In the genomic region with DNA sequence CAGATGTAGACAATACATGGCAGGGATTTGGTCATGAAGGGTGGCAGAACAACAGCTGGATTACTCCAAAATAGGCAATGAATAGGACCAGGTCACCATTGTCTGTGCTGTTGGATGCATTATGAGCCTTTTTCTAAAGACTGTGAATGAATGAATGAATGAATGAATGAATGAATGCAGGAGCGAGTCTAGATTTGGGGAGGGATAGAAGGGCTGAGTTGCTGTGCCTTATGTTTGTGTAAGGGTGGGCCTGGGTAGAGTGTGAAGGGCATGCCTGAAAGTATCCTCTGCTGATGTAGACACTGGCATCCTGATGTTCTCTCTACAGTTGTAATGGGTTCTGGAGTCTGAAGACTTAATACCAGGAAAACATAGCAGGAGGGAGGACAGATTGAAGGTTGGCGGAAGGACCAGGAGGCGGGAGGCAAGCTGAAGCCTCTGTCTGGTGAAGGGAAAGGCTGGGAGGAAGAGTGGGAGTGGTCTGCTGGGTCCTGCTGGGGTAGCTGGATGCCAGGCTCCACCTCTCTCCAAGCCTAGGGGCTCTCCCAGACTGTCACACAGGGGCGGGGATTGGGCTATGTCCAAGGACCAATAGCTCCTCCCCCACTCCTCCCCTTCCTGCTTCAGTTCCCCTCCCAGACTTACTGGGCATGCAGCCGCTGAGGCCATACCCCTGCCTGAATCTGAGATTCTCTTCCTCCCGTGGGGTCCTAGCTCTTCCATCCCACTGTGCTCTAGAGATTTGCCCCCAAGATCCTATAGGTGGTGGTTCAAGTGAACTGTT, we compare ENCODE assay signal across 8 cellular contexts. TPM values are rescaled to one million over a fixed set of nuclear protein-coding genes. Genes with fewer than 3 reads are reported as not detected.
DNase-seq lines count a peak whose midpoint lies in the region; ATAC-seq and TF ChIP-seq lines count a peak whose summit lies in the region.

No MANE protein-coding gene starts in this region.

- TF ChIP-seq CTCF in A673 (conservative IDR thresholded peaks at IDR 0.05; ENCODE audit: low read depth, low read length) = no peak

- peaks cover 21% of the 10 kb centered on the region for H3K36me3 ChIP-seq in A673 (ENCODE audit: insufficient read depth, low read length, poor library complexity, severe bottlenecking)

- CTCF ChIA-PET in A673 (lab: Charles Lee) = interaction anchor here (0.5 to 1.1 kb wide), 4 partner anchors 25 to 204 kb away, joined by 3 to 7 read pairs (median 4); no protein-coding TSS in a partner anchor

- DNase-seq in A673 (ENCODE audit: low spot score) (peak; percentile 97), NCI-H748 treated with DMSO at 0.1 percent for 48 hours (lab: John Stamatoyannopoulos, UW) (peak; percentile 66), left colon (peak; percentile 79 to 84), substantia nigra (lab: John Stamatoyannopoulos, UW) (peak; percentile 10 to 96 (median 82))
- no peak for DNase-seq in activated effector memory CD4-positive, alpha-beta T cell treated with anti-CD3 and anti-CD28 coated beads, Interleukin-2, amount 50 U/mL, for 16 hours

- H3K27ac ChIP-seq in A673 (ENCODE audit: low read depth, low read length, poor library complexity, severe bottlenecking) (peak overlapping the region; percentile 62), cingulate gyrus (ENCODE audit: low read depth, low read length) (peak overlapping the region; percentile 66), substantia nigra (ENCODE audit: low read depth, low read length, poor library complexity, severe bottlenecking) (peak overlapping the region; percentile 82)

- POLR2A ChIA-PET in A673 (lab: Charles Lee; ENCODE audit: low non-redundant PET) = no interaction called here

- no TSS peak for BruUV-seq in A673 (replicated peaks; lab: Mats Ljungman, UMichigan)

- intact Hi-C loops in A673 (cut with micrococcal nuclease; ENCODE audit: unreplicated experiment) = loop anchor here (5.0 to 10.0 kb wide), 2 partner anchors 148 to 234 kb away; a partner anchor contains a TSS
- intact Hi-C loops in left colon (cut with DNase I, micrococcal nuclease) = no loop called here

- H3K4me3 ChIP-seq in A673 (ENCODE audit: low read depth, low read length, poor library complexity, severe bottlenecking) = no peak overlapping the region

- H3K4me1 ChIP-seq in A673 (ENCODE audit: insufficient read depth, low read length, poor library complexity, severe bottlenecking) = peaks cover 30% of the 10 kb centered on the region

- peak; percentile 67 for ATAC-seq in GM18858 (IDR thresholded peaks at IDR 0.05; ENCODE audit: unreplicated experiment)
- peak; percentile 72 for ATAC-seq in HG03103 (IDR thresholded peaks at IDR 0.05; ENCODE audit: low read depth, unreplicated experiment)
- ATAC-seq in left colon = peak; percentile 58

- no peaks in the 10 kb centered on the region for H3K27me3 ChIP-seq in A673 (replicated peaks; ENCODE audit: insufficient read depth, low read depth, low read length, poor library complexity)

- H3K9me3 ChIP-seq in A673 (ENCODE audit: low read depth, low read length, poor library complexity, severe bottlenecking) = no peaks in the 10 kb centered on the region

RNA-seq across cellular contexts. Expression of a gene that starts 4.8 kb away (rescaled TPM):
- 34.2 and 37.1 TPM in 2 replicates for total RNA-seq in A673 (2021)
- total RNA-seq in left colon = 10 to 100 TPM; 37.6 to 49.3 TPM

RNA-seq across cellular contexts. Expression of a gene that starts 12.2 kb away (rescaled TPM):
- total RNA-seq in A673 (2021) = 57.7 and 65.0 TPM in 2 replicates
- 10 to 100 TPM; 70.2 to 85.6 TPM for total RNA-seq in left colon

RNA-seq across cellular contexts. Expression of a gene that starts 12.4 kb away (rescaled TPM):
- total RNA-seq in A673 (2021) = 30.7 and 40.3 TPM in 2 replicates
- 10 to 100 TPM; 47.8 to 48.6 TPM for total RNA-seq in left colon

RNA-seq across cellular contexts. Expression of a gene that starts 28.1 kb away (rescaled TPM):
- total RNA-seq in A673 (2021) (4.4 and 4.5 TPM in 2 replicates), left colon (1 to 10 TPM; 2.4 to 2.5 TPM)

RNA-seq across cellular contexts. Expression of a gene that starts 28.2 kb away (rescaled TPM):
- total RNA-seq in A673 (2021) = 20.1 and 20.6 TPM in 2 replicates
- total RNA-seq in left colon = 10 to 100 TPM; 11.8 to 18.9 TPM
